In the genomic region with DNA sequence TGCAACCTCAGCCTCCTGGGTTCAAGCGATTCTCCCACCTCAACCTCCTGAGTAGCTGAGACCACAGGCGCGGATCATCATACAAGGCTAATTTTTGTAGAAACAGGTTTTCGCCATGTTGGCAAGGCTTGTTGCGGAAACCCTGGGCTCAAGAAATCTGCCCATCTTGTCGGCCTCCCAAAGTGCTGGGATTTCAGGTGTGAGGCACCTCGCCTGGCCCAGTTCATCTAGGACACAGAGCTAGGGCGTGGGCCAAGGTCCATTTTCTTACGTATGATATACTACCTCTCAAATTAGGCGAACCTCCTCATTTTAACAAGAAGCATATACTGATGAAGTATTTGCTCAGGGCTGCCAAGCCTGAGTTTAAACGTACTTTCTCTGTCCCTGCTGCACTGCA, we compare ENCODE assay signal across 11 cellular contexts. TPM values are rescaled to one million over a fixed set of nuclear protein-coding genes. Genes with fewer than 3 reads are reported as not detected.
DNase-seq lines count a peak whose midpoint lies in the region; ATAC-seq and FAIRE-seq lines count a peak whose summit lies in the region.
"Had no signal": no experiment of that assay in that cellular context is flagged by ENCODE, and none has a peak within 500 bp of the region (broad histone marks: within the 10 kb centered on the region; RNA-seq: fewer than 3 reads in every experiment).

No MANE protein-coding gene starts in this region.

- H3K27me3 Mint-ChIP-seq in activated T-helper 17 cell treated with anti-CD3 and anti-CD28 coated beads, Interleukin-2, amount 50 U/mL, for 72 hours: no peaks in the 10 kb centered on the region

- H3K36me3 Mint-ChIP-seq in activated T-helper 17 cell treated with anti-CD3 and anti-CD28 coated beads, Interleukin-2, amount 50 U/mL, for 72 hours (ENCODE audit: low read depth): peaks cover 77% of the 10 kb centered on the region

- no peaks in the 10 kb centered on the region for H3K9me3 Mint-ChIP-seq in activated T-helper 17 cell treated with anti-CD3 and anti-CD28 coated beads, Interleukin-2, amount 50 U/mL, for 72 hours

- DNase-seq in stimulated activated CD4-positive, alpha-beta T cell treated with anti-CD3 and anti-CD28 coated beads, Interleukin-15, amount 100 ng/mL, for 24 hours: peak; percentile 15
- DNase-seq in stimulated activated CD4-positive, alpha-beta T cell treated with anti-CD3 and anti-CD28 coated beads, Interleukin-1b, Interleukin-23, amount 100 ng/mL, for 48 hours: no peak
- DNase-seq in urothelium cell line (ENCODE audit: low spot score): no peak
- no peak for DNase-seq in NCI-H524 (lab: John Stamatoyannopoulos, UW)
- DNase-seq in NCI-H2107 (lab: John Stamatoyannopoulos, UW): no peak
- DNase-seq in NCI-H1105 treated with DMSO at 0.1 percent for 48 hours (lab: John Stamatoyannopoulos, UW): no peak
- DNase-seq: NCI-H2029; stimulated activated CD4-positive, alpha-beta T cell treated with anti-CD3 and anti-CD28 coated beads, Interleukin-12 subunit alpha, Interleukin-12 subunit beta, amount 100 ng/mL, for 4 hours had no signal

- H3K4me3 ChIP-seq in iPS-11a (ENCODE audit: low read depth, low read length): peak overlapping the region; percentile 99

- peak overlapping the region; percentile 99 for H3K27ac Mint-ChIP-seq in activated T-helper 17 cell treated with anti-CD3 and anti-CD28 coated beads, Interleukin-2, amount 50 U/mL, for 72 hours

- no peak for ATAC-seq in activated T-helper 17 cell treated with anti-CD3 and anti-CD28 coated beads, Interleukin-2, amount 50 U/mL, for 72 hours (replicated peaks)

- FAIRE-seq in urothelium cell line (lab: Jason Lieb, UNC): no peak
- FAIRE-seq: D721Med had no signal

- H3K4me3 Mint-ChIP-seq in activated T-helper 17 cell treated with anti-CD3 and anti-CD28 coated beads, Interleukin-2, amount 50 U/mL, for 72 hours: peak overlapping the region; percentile 95

- H3K4me1 Mint-ChIP-seq in activated T-helper 17 cell treated with anti-CD3 and anti-CD28 coated beads, Interleukin-2, amount 50 U/mL, for 72 hours: peaks cover 38% of the 10 kb centered on the region

RNA-seq across cellular contexts. Expression of a gene that starts 2.1 kb away (rescaled TPM):
- 1,000 to 10,000 TPM; 2,187 to 2,396 TPM for total RNA-seq in activated T-helper 17 cell treated with anti-CD3 and anti-CD28 coated beads, Interleukin-2, amount 50 U/mL, for 72 hours

RNA-seq across cellular contexts. Expression of a gene that starts 14.7 kb away (rescaled TPM):
- 10 to 100 TPM; 29.6 to 62.2 TPM for total RNA-seq in activated T-helper 17 cell treated with anti-CD3 and anti-CD28 coated beads, Interleukin-2, amount 50 U/mL, for 72 hours

RNA-seq across cellular contexts. Expression of a gene that starts 36.4 kb away (rescaled TPM):
- total RNA-seq in activated T-helper 17 cell treated with anti-CD3 and anti-CD28 coated beads, Interleukin-2, amount 50 U/mL, for 72 hours: 100 to 1,000 TPM; 182 to 184 TPM

RNA-seq across cellular contexts. Expression of a gene that starts 36.5 kb away (rescaled TPM):
- total RNA-seq in activated T-helper 17 cell treated with anti-CD3 and anti-CD28 coated beads, Interleukin-2, amount 50 U/mL, for 72 hours: 10 to 100 TPM; 44.6 to 49.3 TPM

RNA-seq across cellular contexts. Expression of a gene that starts 51.0 kb away (rescaled TPM):
- total RNA-seq in activated T-helper 17 cell treated with anti-CD3 and anti-CD28 coated beads, Interleukin-2, amount 50 U/mL, for 72 hours: 10 to 100 TPM in 1 of 2 donors, 1 to 10 TPM in 1; 9.3 to 11.6 TPM
